22 cellular contexts compared by ENCODE assay signal in genomic region chr1:2304282-2304681, GRCh38.
"Had no signal": no experiment of that assay in that cellular context is flagged by ENCODE, and none has a peak within 500 bp of the region (broad histone marks: within the 10 kb centered on the region; RNA-seq: fewer than 3 reads in every experiment).

No MANE protein-coding gene starts in this region.

- DNase-seq: activated CD8-positive, alpha-beta memory T cell treated with anti-CD3 and anti-CD28 coated beads for 24 hours; activated CD8-positive, alpha-beta memory T cell treated with anti-CD3 and anti-CD28 coated beads, Interleukin-2, amount 50 U/mL, for 48 hours; activated naive CD4-positive, alpha-beta T cell; activated naive CD8-positive, alpha-beta T cell treated with anti-CD3 and anti-CD28 coated beads for 36 hours; activated T-cell treated with anti-CD3 and anti-CD28 coated beads, Interleukin-2, amount 50 U/mL, for 4 hours; gastrocnemius medialis; naive B cell; retina; stimulated activated CD4-positive, alpha-beta T cell treated with anti-CD3 and anti-CD28 coated beads, Interleukin-2, amount 100 ng/mL, for 24 hours; stimulated activated naive CD8-positive, alpha-beta T cell treated with anti-CD3 and anti-CD28 coated beads, Interleukin-15, amount 100 ng/mL, for 72 hours; T1000; transverse colon; uterus had no signal

- H3K27me3 ChIP-seq: gastrocnemius medialis, suprapubic skin, transverse colon, uterus had no signal

- H3K27ac ChIP-seq: gastrocnemius medialis, suprapubic skin had no signal

- H3K27me3 Mint-ChIP-seq: activated naive CD8-positive, alpha-beta T cell treated with anti-CD3 and anti-CD28 coated beads for 36 hours; effector memory CD8-positive, alpha-beta T cell; naive B cell; stimulated activated naive CD8-positive, alpha-beta T cell treated with anti-CD3 and anti-CD28 coated beads, Interleukin-15, amount 100 ng/mL, for 72 hours had no signal

- H3K4me3 ChIP-seq: gastrocnemius medialis, lung, suprapubic skin, transverse colon, uterus had no signal

- H3K9me3 ChIP-seq: gastrocnemius medialis, suprapubic skin, transverse colon, uterus had no signal

- H3K9me3 Mint-ChIP-seq: activated naive CD8-positive, alpha-beta T cell treated with anti-CD3 and anti-CD28 coated beads for 36 hours; activated T-cell treated with anti-CD3 and anti-CD28 coated beads, Interleukin-2, amount 50 U/mL, for 4 hours; activated T-helper 2 cell treated with anti-CD3 and anti-CD28 coated beads, Interferon-gamma antibody, Interleukin-2, Interleukin-4, amounts not matched to agents 10 μg/mL and 5 μg/mL and 100 μg/mL, durations not matched to agents 14 hours and 24 hours and 36 hours; effector memory CD8-positive, alpha-beta T cell; naive B cell; neural crest cell; stimulated activated effector memory CD8-positive, alpha-beta T cell treated with anti-CD3 and anti-CD28 coated beads, Interleukin-12 subunit alpha, Interleukin-12 subunit beta, amount 100 ng/mL, for 72 hours; stimulated activated naive CD8-positive, alpha-beta T cell treated with anti-CD3 and anti-CD28 coated beads, Interleukin-15, amount 100 ng/mL, for 72 hours; T-helper 1 cell treated with Interleukin-12 subunit alpha and Interleukin-12 subunit beta and Interleukin-4 antibody, amounts not matched to agents 30 μg/mL and 1 μg/mL, for 36 hours; WTC11 had no signal

- H3K36me3 ChIP-seq: uterus had no signal

- H3K27ac Mint-ChIP-seq: activated naive CD8-positive, alpha-beta T cell treated with anti-CD3 and anti-CD28 coated beads for 36 hours; activated T-helper 2 cell treated with anti-CD3 and anti-CD28 coated beads, Interferon-gamma antibody, Interleukin-2, Interleukin-4, amounts not matched to agents 10 μg/mL and 5 μg/mL and 100 μg/mL, durations not matched to agents 14 hours and 24 hours and 36 hours; stimulated activated effector memory CD8-positive, alpha-beta T cell treated with anti-CD3 and anti-CD28 coated beads, Interleukin-12 subunit alpha, Interleukin-12 subunit beta, amount 100 ng/mL, for 72 hours; stimulated activated naive CD8-positive, alpha-beta T cell treated with anti-CD3 and anti-CD28 coated beads, Interleukin-15, amount 100 ng/mL, for 72 hours; T-helper 1 cell treated with Interleukin-12 subunit alpha and Interleukin-12 subunit beta and Interleukin-4 antibody, amounts not matched to agents 30 μg/mL and 1 μg/mL, for 36 hours had no signal

- ATAC-seq: activated T-cell treated with anti-CD3 and anti-CD28 coated beads, Interleukin-2, amount 50 U/mL, for 4 hours; effector memory CD8-positive, alpha-beta T cell; esophagus mucosa; gastrocnemius medialis; stimulated activated effector memory CD8-positive, alpha-beta T cell treated with anti-CD3 and anti-CD28 coated beads, Interleukin-12 subunit alpha, Interleukin-12 subunit beta, amount 100 ng/mL, for 72 hours; stimulated activated naive CD8-positive, alpha-beta T cell treated with anti-CD3 and anti-CD28 coated beads, Interleukin-15, amount 100 ng/mL, for 72 hours; WTC11 had no signal

- H3K4me3 Mint-ChIP-seq: activated naive CD8-positive, alpha-beta T cell treated with anti-CD3 and anti-CD28 coated beads for 36 hours; activated T-cell treated with anti-CD3 and anti-CD28 coated beads, Interleukin-2, amount 50 U/mL, for 4 hours; naive B cell; neural crest cell; stimulated activated naive CD8-positive, alpha-beta T cell treated with anti-CD3 and anti-CD28 coated beads, Interleukin-15, amount 100 ng/mL, for 72 hours; T-helper 1 cell treated with Interleukin-12 subunit alpha and Interleukin-12 subunit beta and Interleukin-4 antibody, amounts not matched to agents 30 μg/mL and 1 μg/mL, for 36 hours; WTC11 had no signal
